ENCODE assay signal across 1 cellular context in the genomic region with DNA sequence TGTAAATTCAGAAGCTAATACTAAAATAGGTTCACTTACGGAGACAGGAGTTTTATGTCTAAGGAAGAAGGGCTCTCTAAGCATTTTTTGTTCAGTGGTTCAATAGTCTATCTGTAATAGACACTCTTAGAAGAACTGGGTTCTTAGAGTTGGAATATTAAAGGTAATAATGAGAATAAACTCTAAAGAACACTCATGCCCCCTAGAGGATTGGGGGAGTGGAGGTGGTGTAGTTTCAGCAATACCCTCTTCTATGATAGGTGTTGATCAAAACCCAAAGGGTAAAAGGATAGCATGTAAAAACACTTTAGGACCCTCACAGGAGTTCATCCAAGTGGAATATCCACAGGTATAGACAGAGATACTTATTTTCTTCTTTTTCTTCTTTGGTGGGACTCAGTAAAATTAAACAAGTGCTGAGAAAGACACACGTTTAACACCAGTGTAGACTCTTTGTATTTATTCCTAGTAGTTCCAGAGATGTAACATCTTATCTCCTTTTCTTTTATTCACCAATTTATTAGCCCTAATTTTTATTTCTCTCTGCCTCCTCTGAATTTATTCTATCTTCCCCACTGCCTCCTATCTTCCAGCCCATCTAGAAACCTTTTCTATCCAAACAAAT.
A peak's percentile ranks its signal among the peaks of the same experiment; 100 is the strongest.
TF ChIP-seq lines count a peak whose summit lies in the region.

No MANE protein-coding gene starts in this region.

TF ChIP-seq in GM12878, 131 proteins besides CTCF, POLR2A, EP300 and RAD21:
- TF ChIP-seq SMC3 (IDR thresholded peaks at IDR 0.05; ENCODE audit: borderline replicate concordance, low read length) (peak; percentile 83; the same call in 1 of the 2 replicates), TAF1 (IDR thresholded peaks at IDR 0.05; ENCODE audit: borderline replicate concordance, low read depth, low read length) (no peak)
